In the genomic region with DNA sequence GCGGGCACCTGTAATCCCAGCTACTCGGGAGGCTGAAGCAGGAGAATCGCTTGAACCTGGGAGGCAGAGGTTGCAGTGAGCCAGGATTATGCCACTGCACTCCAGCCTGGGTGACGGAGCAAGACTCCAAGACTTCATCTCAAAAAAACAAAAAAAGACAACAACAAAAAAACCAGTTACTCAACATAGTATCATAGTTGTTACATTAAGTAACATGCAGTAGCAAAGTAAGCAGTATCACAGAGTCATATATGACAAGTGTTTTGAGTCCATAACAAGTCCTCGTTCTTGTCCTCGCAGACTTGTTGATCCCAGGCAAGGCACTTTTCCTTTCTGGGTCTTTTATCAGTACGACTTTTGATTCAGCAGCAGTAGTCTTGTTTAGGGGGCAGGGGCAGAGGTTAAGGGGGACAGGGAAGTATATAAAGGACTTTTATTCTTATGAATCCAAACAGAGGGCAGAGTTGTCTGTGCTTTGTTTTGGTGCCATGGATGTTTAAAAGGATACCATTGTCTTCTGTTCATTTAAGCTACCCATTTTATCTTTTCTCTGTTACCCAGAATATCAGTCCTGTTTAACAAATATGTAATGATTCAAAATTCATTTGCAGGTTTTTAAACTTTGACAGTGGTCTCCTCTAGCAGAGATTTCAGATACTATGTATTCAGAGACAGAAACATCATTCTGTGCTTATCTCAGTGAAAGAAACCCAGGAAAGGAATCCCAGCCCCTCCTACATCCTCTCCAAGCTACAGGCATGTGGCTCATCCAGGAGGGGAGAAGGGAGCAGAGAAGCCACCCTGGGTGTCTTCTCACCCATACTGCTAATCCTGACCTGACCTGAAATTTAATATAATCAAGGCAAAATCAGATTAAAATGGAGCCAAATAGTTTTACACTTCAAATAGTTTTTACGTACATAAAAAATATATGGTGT, we compare ENCODE assay signal across 23 cellular contexts.
A peak's percentile ranks its signal among the peaks of the same experiment; 100 is the strongest.
DNase-seq lines count a peak whose midpoint lies in the region; TF ChIP-seq lines count a peak whose summit lies in the region.
"Had no signal": no experiment of that assay in that cellular context is flagged by ENCODE, and none has a peak within 500 bp of the region (broad histone marks: within the 10 kb centered on the region; RNA-seq: fewer than 3 reads in every experiment).

No MANE protein-coding gene starts in this region.

- DNase-seq in COLO829 (ENCODE audit: low spot score) (peak; percentile 22), inferior parietal cortex (ENCODE audit: extremely low spot score) (peak; percentile 59), pons (ENCODE audit: low spot score) (peak; percentile 94), progenitor cell of endocrine pancreas (ENCODE audit: low spot score, unreplicated experiment) (no peak), C1 segment of cervical spinal cord (lab: John Stamatoyannopoulos, UW) (no peak), MG63 (no peak), activated gamma-delta T cell treated with Interleukin-2 at 50 U/mL for 16 hours (no peak)
- DNase-seq: activated CD4-positive, alpha-beta T cell treated with anti-CD3 and anti-CD28 coated beads for 1 hour; AML-193; colonic mucosa; endodermal cell; GDM1; left cardiac atrium; naive thymus-derived CD8-positive, alpha-beta T cell; NCI-H1436 treated with DMSO at 0.1 percent for 48 hours; NCI-H510A; pancreas; right lobe of liver had no signal

- no peak overlapping the region for H3K4me3 ChIP-seq in MG63
- H3K4me3 ChIP-seq: colonic mucosa, HAP-1, pancreas, right lobe of liver, SJSA1 had no signal

- H3K9me3 ChIP-seq in MG63 = no peaks in the 10 kb centered on the region
- H3K9me3 ChIP-seq: colonic mucosa, HAP-1, pancreas, right lobe of liver, SJSA1 had no signal

- H3K27me3 ChIP-seq in MG63 = no peaks in the 10 kb centered on the region
- H3K27me3 ChIP-seq: colonic mucosa, pancreas, right lobe of liver, SJSA1 had no signal

- peaks cover 8% of the 10 kb centered on the region for H3K36me3 Mint-ChIP-seq in progenitor cell of endocrine pancreas (ENCODE audit: insufficient read depth)

- H3K27ac ChIP-seq in cingulate gyrus (ENCODE audit: low read depth, low read length) = peak overlapping the region; percentile 82
- H3K27ac ChIP-seq: KMS-11, pancreas, right lobe of liver, SJSA1 had no signal

- H3K36me3 ChIP-seq in MG63 = no peaks in the 10 kb centered on the region
- H3K36me3 ChIP-seq: colonic mucosa, HAP-1, pancreas, right lobe of liver, SJSA1 had no signal

- no peak for TF ChIP-seq CTCF in progenitor cell of endocrine pancreas (IDR thresholded peaks at IDR 0.05; ENCODE audit: unreplicated experiment)

- H3K9me3 Mint-ChIP-seq in progenitor cell of endocrine pancreas (ENCODE audit: low read depth) = peaks cover 5% of the 10 kb centered on the region
- H3K9me3 Mint-ChIP-seq: endodermal cell; naive thymus-derived CD8-positive, alpha-beta T cell; stimulated activated naive CD8-positive, alpha-beta T cell treated with anti-CD3 and anti-CD28 coated beads, Interleukin-15, Interleukin-2, amounts not matched to agents 100 ng/mL and 50 ng/mL, for 24 hours had no signal

- no peak overlapping the region for H3K27ac Mint-ChIP-seq in progenitor cell of endocrine pancreas
- H3K27ac Mint-ChIP-seq: endodermal cell; stimulated activated naive CD8-positive, alpha-beta T cell treated with anti-CD3 and anti-CD28 coated beads, Interleukin-15, Interleukin-2, amounts not matched to agents 100 ng/mL and 50 ng/mL, for 24 hours had no signal

- H3K4me3 Mint-ChIP-seq in progenitor cell of endocrine pancreas (ENCODE audit: low read depth) = no peak overlapping the region
- H3K4me3 Mint-ChIP-seq: endodermal cell; naive thymus-derived CD8-positive, alpha-beta T cell; stimulated activated naive CD8-positive, alpha-beta T cell treated with anti-CD3 and anti-CD28 coated beads, Interleukin-15, Interleukin-2, amounts not matched to agents 100 ng/mL and 50 ng/mL, for 24 hours had no signal

- peaks cover 3% of the 10 kb centered on the region for H3K4me1 Mint-ChIP-seq in progenitor cell of endocrine pancreas (ENCODE audit: low read depth)

- no peaks in the 10 kb centered on the region for H3K27me3 Mint-ChIP-seq in progenitor cell of endocrine pancreas
- H3K27me3 Mint-ChIP-seq: naive thymus-derived CD8-positive, alpha-beta T cell; stimulated activated naive CD8-positive, alpha-beta T cell treated with anti-CD3 and anti-CD28 coated beads, Interleukin-15, Interleukin-2, amounts not matched to agents 100 ng/mL and 50 ng/mL, for 24 hours had no signal

Comparison
In these comparisons a context has a peak if more than half of its experiments do, and no peak if none do; other contexts are left out.
1. DNase-seq: peak in COLO829 (single experiment), inferior parietal cortex (single experiment) and pons (single experiment); none in progenitor cell of endocrine pancreas (single experiment), C1 segment of cervical spinal cord (0 of 14), MG63 (single experiment) and activated gamma-delta T cell treated with Interleukin-2 at 50 U/mL for 16 hours (single experiment).